ENCODE assay signal across 1 cellular context in the genomic region with DNA sequence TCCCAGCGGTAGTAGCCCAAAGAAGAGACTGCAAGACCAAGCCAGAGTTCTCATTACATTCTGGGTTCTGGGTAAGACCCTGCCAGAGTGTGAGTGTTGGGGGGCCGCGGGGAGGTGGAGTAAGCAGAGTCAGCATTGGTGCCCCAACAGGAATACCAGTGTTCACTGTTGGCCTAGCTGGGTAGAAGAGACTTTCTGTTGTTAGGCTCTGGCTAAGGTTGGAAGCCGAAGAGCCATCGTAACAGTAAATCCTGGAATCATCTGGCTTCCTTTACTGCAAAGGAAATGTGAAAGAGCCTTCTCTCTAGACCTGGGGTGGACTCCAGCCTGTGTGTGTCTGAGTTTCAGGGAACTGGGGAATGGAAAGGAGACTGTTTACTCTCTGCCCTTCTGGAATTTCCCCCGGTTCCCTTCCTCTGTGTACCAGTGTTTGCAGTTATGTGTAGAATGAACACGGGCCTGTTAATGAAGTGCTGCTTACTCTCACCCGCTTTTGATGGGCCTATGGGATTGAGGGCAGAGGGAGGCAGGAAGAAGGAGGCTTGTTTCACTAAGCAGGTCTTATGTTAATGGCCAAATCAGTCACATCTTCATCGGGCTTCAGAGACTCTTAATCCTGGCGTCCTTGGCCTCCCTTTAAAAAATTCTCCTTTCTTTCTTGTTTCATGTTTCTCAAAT.
A peak's percentile ranks its signal among the peaks of the same experiment; 100 is the strongest.
TF ChIP-seq lines count a peak whose summit lies in the region.

No MANE protein-coding gene starts in this region.

TF ChIP-seq in HepG2, 621 proteins besides CTCF, POLR2A, EP300 and RAD21 (continued from another document and continues in another):
- TF ChIP-seq, protein P1, sequence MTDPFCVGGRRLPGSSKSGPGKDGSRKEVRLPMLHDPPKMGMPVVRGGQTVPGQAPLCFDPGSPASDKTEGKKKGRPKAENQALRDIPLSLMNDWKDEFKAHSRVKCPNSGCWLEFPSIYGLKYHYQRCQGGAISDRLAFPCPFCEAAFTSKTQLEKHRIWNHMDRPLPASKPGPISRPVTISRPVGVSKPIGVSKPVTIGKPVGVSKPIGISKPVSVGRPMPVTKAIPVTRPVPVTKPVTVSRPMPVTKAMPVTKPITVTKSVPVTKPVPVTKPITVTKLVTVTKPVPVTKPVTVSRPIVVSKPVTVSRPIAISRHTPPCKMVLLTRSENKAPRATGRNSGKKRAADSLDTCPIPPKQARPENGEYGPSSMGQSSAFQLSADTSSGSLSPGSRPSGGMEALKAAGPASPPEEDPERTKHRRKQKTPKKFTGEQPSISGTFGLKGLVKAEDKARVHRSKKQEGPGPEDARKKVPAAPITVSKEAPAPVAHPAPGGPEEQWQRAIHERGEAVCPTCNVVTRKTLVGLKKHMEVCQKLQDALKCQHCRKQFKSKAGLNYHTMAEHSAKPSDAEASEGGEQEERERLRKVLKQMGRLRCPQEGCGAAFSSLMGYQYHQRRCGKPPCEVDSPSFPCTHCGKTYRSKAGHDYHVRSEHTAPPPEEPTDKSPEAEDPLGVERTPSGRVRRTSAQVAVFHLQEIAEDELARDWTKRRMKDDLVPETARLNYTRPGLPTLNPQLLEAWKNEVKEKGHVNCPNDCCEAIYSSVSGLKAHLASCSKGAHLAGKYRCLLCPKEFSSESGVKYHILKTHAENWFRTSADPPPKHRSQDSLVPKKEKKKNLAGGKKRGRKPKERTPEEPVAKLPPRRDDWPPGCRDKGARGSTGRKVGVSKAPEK (CRISPR knock-in tag; IDR thresholded peaks at IDR 0.05; ENCODE audit: borderline replicate concordance): no peak
- no peak for TF ChIP-seq TBP (CRISPR knock-in tag; IDR thresholded peaks at IDR 0.05)
- TF ChIP-seq, protein P2, sequence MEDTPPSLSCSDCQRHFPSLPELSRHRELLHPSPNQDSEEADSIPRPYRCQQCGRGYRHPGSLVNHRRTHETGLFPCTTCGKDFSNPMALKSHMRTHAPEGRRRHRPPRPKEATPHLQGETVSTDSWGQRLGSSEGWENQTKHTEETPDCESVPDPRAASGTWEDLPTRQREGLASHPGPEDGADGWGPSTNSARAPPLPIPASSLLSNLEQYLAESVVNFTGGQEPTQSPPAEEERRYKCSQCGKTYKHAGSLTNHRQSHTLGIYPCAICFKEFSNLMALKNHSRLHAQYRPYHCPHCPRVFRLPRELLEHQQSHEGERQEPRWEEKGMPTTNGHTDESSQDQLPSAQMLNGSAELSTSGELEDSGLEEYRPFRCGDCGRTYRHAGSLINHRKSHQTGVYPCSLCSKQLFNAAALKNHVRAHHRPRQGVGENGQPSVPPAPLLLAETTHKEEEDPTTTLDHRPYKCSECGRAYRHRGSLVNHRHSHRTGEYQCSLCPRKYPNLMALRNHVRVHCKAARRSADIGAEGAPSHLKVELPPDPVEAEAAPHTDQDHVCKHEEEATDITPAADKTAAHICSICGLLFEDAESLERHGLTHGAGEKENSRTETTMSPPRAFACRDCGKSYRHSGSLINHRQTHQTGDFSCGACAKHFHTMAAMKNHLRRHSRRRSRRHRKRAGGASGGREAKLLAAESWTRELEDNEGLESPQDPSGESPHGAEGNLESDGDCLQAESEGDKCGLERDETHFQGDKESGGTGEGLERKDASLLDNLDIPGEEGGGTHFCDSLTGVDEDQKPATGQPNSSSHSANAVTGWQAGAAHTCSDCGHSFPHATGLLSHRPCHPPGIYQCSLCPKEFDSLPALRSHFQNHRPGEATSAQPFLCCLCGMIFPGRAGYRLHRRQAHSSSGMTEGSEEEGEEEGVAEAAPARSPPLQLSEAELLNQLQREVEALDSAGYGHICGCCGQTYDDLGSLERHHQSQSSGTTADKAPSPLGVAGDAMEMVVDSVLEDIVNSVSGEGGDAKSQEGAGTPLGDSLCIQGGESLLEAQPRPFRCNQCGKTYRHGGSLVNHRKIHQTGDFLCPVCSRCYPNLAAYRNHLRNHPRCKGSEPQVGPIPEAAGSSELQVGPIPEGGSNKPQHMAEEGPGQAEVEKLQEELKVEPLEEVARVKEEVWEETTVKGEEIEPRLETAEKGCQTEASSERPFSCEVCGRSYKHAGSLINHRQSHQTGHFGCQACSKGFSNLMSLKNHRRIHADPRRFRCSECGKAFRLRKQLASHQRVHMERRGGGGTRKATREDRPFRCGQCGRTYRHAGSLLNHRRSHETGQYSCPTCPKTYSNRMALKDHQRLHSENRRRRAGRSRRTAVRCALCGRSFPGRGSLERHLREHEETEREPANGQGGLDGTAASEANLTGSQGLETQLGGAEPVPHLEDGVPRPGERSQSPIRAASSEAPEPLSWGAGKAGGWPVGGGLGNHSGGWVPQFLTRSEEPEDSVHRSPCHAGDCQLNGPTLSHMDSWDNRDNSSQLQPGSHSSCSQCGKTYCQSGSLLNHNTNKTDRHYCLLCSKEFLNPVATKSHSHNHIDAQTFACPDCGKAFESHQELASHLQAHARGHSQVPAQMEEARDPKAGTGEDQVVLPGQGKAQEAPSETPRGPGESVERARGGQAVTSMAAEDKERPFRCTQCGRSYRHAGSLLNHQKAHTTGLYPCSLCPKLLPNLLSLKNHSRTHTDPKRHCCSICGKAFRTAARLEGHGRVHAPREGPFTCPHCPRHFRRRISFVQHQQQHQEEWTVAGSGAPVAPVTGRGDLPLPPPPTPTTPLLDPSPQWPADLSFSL (CRISPR knock-in tag; IDR thresholded peaks at IDR 0.05): no peak
- no peak for TF ChIP-seq HIVEP1 (CRISPR knock-in tag; IDR thresholded peaks at IDR 0.05)
- TF ChIP-seq, protein P3, sequence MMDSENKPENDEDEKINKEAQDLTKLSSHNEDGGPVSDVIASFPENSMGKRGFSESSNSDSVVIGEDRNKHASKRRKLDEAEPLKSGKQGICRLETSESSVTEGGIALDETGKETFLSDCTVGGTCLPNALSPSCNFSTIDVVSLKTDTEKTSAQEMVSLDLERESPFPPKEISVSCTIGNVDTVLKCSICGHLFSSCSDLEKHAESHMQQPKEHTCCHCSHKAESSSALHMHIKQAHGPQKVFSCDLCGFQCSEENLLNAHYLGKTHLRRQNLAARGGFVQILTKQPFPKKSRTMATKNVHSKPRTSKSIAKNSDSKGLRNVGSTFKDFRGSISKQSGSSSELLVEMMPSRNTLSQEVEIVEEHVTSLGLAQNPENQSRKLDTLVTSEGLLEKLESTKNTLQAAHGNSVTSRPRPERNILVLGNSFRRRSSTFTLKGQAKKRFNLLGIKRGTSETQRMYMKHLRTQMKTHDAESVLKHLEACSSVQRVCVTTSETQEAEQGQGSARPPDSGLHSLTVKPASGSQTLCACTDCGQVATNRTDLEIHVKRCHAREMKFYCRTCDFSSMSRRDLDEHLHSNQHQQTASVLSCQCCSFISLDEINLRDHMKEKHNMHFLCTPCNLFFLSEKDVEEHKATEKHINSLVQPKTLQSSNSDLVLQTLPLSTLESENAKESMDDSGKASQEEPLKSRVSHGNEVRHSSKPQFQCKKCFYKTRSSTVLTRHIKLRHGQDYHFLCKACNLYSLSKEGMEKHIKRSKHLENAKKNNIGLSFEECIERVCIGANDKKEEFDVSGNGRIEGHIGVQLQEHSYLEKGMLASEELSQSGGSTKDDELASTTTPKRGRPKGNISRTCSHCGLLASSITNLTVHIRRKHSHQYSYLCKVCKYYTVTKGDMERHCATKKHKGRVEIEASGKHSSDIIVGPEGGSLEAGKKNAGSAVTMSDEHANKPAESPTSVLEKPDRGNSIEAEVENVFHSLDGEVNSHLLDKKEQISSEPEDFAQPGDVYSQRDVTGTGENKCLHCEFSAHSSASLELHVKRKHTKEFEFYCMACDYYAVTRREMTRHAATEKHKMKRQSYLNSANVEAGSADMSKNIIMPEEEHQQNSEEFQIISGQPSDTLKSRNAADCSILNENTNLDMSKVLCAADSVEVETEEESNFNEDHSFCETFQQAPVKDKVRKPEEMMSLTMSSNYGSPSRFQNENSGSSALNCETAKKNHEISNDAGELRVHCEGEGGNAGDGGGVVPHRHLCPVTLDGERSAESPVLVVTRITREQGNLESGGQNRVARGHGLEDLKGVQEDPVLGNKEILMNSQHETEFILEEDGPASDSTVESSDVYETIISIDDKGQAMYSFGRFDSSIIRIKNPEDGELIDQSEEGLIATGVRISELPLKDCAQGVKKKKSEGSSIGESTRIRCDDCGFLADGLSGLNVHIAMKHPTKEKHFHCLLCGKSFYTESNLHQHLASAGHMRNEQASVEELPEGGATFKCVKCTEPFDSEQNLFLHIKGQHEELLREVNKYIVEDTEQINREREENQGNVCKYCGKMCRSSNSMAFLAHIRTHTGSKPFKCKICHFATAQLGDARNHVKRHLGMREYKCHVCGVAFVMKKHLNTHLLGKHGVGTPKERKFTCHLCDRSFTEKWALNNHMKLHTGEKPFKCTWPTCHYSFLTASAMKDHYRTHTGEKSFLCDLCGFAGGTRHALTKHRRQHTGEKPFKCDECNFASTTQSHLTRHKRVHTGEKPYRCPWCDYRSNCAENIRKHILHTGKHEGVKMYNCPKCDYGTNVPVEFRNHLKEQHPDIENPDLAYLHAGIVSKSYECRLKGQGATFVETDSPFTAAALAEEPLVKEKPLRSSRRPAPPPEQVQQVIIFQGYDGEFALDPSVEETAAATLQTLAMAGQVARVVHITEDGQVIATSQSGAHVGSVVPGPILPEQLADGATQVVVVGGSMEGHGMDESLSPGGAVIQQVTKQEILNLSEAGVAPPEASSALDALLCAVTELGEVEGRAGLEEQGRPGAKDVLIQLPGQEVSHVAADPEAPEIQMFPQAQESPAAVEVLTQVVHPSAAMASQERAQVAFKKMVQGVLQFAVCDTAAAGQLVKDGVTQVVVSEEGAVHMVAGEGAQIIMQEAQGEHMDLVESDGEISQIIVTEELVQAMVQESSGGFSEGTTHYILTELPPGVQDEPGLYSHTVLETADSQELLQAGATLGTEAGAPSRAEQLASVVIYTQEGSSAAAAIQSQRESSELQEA (CRISPR knock-in tag; IDR thresholded peaks at IDR 0.05; ENCODE audit: not compliant biosample characterization): no peak
- no peak for TF ChIP-seq HNRNPH1 (optimal IDR thresholded peaks at IDR 0.05; ENCODE audit: low read depth, low read length)
- TF ChIP-seq EED (CRISPR knock-in tag; IDR thresholded peaks at IDR 0.05): no peak
- TF ChIP-seq, protein P4, sequence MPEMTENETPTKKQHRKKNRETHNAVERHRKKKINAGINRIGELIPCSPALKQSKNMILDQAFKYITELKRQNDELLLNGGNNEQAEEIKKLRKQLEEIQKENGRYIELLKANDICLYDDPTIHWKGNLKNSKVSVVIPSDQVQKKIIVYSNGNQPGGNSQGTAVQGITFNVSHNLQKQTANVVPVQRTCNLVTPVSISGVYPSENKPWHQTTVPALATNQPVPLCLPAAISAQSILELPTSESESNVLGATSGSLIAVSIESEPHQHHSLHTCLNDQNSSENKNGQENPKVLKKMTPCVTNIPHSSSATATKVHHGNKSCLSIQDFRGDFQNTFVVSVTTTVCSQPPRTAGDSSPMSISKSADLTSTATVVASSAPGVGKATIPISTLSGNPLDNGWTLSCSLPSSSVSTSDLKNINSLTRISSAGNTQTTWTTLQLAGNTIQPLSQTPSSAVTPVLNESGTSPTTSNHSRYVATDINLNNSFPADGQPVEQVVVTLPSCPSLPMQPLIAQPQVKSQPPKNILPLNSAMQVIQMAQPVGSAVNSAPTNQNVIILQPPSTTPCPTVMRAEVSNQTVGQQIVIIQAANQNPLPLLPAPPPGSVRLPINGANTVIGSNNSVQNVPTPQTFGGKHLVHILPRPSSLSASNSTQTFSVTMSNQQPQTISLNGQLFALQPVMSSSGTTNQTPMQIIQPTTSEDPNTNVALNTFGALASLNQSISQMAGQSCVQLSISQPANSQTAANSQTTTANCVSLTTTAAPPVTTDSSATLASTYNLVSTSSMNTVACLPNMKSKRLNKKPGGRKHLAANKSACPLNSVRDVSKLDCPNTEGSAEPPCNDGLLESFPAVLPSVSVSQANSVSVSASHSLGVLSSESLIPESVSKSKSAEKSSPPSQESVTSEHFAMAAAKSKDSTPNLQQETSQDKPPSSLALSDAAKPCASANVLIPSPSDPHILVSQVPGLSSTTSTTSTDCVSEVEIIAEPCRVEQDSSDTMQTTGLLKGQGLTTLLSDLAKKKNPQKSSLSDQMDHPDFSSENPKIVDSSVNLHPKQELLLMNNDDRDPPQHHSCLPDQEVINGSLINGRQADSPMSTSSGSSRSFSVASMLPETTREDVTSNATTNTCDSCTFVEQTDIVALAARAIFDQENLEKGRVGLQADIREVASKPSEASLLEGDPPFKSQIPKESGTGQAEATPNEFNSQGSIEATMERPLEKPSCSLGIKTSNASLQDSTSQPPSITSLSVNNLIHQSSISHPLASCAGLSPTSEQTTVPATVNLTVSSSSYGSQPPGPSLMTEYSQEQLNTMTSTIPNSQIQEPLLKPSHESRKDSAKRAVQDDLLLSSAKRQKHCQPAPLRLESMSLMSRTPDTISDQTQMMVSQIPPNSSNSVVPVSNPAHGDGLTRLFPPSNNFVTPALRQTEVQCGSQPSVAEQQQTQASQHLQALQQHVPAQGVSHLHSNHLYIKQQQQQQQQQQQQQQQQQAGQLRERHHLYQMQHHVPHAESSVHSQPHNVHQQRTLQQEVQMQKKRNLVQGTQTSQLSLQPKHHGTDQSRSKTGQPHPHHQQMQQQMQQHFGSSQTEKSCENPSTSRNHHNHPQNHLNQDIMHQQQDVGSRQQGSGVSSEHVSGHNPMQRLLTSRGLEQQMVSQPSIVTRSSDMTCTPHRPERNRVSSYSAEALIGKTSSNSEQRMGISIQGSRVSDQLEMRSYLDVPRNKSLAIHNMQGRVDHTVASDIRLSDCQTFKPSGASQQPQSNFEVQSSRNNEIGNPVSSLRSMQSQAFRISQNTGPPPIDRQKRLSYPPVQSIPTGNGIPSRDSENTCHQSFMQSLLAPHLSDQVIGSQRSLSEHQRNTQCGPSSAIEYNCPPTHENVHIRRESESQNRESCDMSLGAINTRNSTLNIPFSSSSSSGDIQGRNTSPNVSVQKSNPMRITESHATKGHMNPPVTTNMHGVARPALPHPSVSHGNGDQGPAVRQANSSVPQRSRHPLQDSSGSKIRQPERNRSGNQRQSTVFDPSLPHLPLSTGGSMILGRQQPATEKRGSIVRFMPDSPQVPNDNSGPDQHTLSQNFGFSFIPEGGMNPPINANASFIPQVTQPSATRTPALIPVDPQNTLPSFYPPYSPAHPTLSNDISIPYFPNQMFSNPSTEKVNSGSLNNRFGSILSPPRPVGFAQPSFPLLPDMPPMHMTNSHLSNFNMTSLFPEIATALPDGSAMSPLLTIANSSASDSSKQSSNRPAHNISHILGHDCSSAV (CRISPR knock-in tag; IDR thresholded peaks at IDR 0.05; ENCODE audit: borderline replicate concordance): no peak
- TF ChIP-seq CHD2 (IDR thresholded peaks at IDR 0.05; ENCODE audit: low read depth, low read length): no peak
- TF ChIP-seq, protein P5, sequence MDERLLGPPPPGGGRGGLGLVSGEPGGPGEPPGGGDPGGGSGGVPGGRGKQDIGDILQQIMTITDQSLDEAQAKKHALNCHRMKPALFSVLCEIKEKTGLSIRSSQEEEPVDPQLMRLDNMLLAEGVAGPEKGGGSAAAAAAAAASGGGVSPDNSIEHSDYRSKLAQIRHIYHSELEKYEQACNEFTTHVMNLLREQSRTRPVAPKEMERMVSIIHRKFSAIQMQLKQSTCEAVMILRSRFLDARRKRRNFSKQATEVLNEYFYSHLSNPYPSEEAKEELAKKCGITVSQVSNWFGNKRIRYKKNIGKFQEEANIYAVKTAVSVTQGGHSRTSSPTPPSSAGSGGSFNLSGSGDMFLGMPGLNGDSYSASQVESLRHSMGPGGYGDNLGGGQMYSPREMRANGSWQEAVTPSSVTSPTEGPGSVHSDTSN (CRISPR knock-in tag; IDR thresholded peaks at IDR 0.05): no peak
- no peak for TF ChIP-seq U2AF2 (IDR thresholded peaks at IDR 0.05; ENCODE audit: low read depth, low read length)
- no peak; the same call in 1 of the 2 replicates for TF ChIP-seq ZNF263 (CRISPR knock-in tag; IDR thresholded peaks at IDR 0.05)
- TF ChIP-seq KMT2B (CRISPR knock-in tag; IDR thresholded peaks at IDR 0.05): 0 out of 2 replicates have a peak, but pooled peaks have one; percentile 19
- TF ChIP-seq U2AF1 (optimal IDR thresholded peaks at IDR 0.05; ENCODE audit: low read depth, low read length): peak; percentile 52
- TF ChIP-seq ZEB1 (IDR thresholded peaks at IDR 0.05; ENCODE audit: insufficient replicate concordance, low read depth): peak; percentile 42
- TF ChIP-seq ZNF569 (CRISPR knock-in tag; IDR thresholded peaks at IDR 0.05; ENCODE audit: borderline replicate concordance): no peak
- TF ChIP-seq KDM2A (CRISPR knock-in tag; IDR thresholded peaks at IDR 0.05; ENCODE audit: borderline replicate concordance, low read depth): 0 out of 2 replicates have a peak, but pooled peaks have one; percentile 24
